14 cellular contexts compared by ENCODE assay signal in the genomic region with DNA sequence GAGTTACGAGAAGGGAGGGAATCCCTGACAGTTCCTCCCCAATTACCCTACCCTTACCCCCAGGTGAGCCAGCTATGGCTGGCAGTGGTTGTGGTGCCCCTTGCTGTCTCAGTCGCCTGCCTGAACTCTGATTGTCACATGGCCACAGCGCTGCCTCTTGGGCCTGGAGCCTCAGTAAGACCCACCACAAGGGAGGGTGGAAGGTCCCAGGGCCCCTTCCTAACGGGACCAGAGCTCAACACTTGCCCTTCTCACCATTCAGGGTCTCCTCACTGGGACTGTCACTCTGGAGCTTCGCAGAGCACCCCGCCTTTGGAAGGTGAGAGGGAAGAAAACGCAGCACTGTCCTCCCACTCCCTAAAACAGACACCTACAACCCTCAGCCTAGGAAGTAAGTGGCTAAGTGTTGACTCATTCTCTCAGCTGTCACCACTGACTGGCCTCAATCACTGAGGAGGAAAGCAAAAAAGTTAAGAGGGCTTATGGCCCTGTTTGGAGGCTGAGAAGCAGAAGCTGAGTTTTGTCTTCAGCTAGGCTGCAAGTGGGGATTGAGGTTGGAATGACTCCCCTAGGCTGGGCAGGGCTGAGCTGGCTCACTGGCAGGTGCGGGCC. TPM values are rescaled to one million over a fixed set of nuclear protein-coding genes. Genes with fewer than 3 reads are reported as not detected.
DNase-seq lines count a peak whose midpoint lies in the region; FAIRE-seq and TF ChIP-seq lines count a peak whose summit lies in the region.
"Had no signal": no experiment of that assay in that cellular context is flagged by ENCODE, and none has a peak within 500 bp of the region (broad histone marks: within the 10 kb centered on the region; RNA-seq: fewer than 3 reads in every experiment).

No MANE protein-coding gene starts in this region.

- H3K9me3 Mint-ChIP-seq in nephron progenitor cell = no peaks in the 10 kb centered on the region

- H3K27ac Mint-ChIP-seq in nephron progenitor cell = peak overlapping the region; percentile 88

- H3K4me3 ChIP-seq in bronchial epithelial cell (ENCODE audit: low read depth, low read length) = no peak overlapping the region
- H3K4me3 ChIP-seq: MG63 had no signal

- peak overlapping the region; percentile 89 for H3K4me3 Mint-ChIP-seq in nephron progenitor cell

- H3K36me3 Mint-ChIP-seq in nephron progenitor cell (ENCODE audit: low read depth) = no peaks in the 10 kb centered on the region

- no peaks in the 10 kb centered on the region for H3K27me3 ChIP-seq in bronchial epithelial cell (ENCODE audit: control insufficient read depth, insufficient read depth, low read length)
- H3K27me3 ChIP-seq: MG63 had no signal

- TF ChIP-seq CTCF in GM10248 (IDR thresholded peaks at IDR 0.05; ENCODE audit: control extremely low read depth, extremely low read depth, low read depth, missing control alignments) (no peak), bronchial epithelial cell (IDR thresholded peaks at IDR 0.05; ENCODE audit: insufficient read depth, low read length, severe bottlenecking) (no peak), nephron progenitor cell (IDR thresholded peaks at IDR 0.05) (no peak)

- CTCF ChIA-PET in GM10248 (lab: Yijun Ruan, JAX) (interaction anchor here (1.1 to 13.3 kb wide), 10 partner anchors 7 to 98 kb away, joined by 3 to 228 read pairs (median 45); partner anchors contain the start of gene ARHGEF40), HEK293T (lab: Yijun Ruan, JAX) (interaction anchor here (0.9 to 5.1 kb wide), 7 partner anchors 7 to 34 kb away, joined by 5 to 73 read pairs (median 12); partner anchors contain the start of gene ARHGEF40)

- H3K27ac ChIP-seq in substantia nigra (ENCODE audit: low read depth, low read length, poor library complexity, severe bottlenecking) = no peak overlapping the region

- H3K27me3 Mint-ChIP-seq in nephron progenitor cell (ENCODE audit: low read depth, poor library complexity) = no peaks in the 10 kb centered on the region

- DNase-seq in GM10248 (ENCODE audit: extremely low spot score) (peak; percentile 2), M059J (ENCODE audit: low read depth) (peak; percentile 34), bronchial epithelial cell (ENCODE audit: low read depth) (peak; percentile 57), nephron progenitor cell (no peak), substantia nigra (lab: John Stamatoyannopoulos, UW) (no peak), globus pallidus (ENCODE audit: low spot score) (no peak), HEK293T (ENCODE audit: extremely low spot score) (no peak), AG20443 (ENCODE audit: low spot score) (no peak)
- DNase-seq: central memory CD4-positive, alpha-beta T cell; MG63; psoas muscle had no signal

- no peak for FAIRE-seq in bronchial epithelial cell (lab: Jason Lieb, UNC)

- H3K36me3 ChIP-seq in bronchial epithelial cell (ENCODE audit: control insufficient read depth, insufficient read depth, low read length) = no peaks in the 10 kb centered on the region
- H3K36me3 ChIP-seq: MG63 had no signal

- peaks cover 78% of the 10 kb centered on the region for H3K4me1 Mint-ChIP-seq in nephron progenitor cell

- POLR2A ChIA-PET in GM10248 (lab: Yijun Ruan, JAX) = interaction anchor here (0.5 to 1.5 kb wide), 2 partner anchors 31 to 592 kb away, joined by 3 to 4 read pairs; no protein-coding TSS in a partner anchor
- POLR2A ChIA-PET in HEK293T (lab: Yijun Ruan, JAX) = interaction anchor here (0.9 to 6.3 kb wide), 7 partner anchors 9 to 131 kb away, joined by 3 to 72 read pairs (median 3); partner anchors contain the start of gene ARHGEF40

TF ChIP-seq in HEK293T, 16 proteins besides CTCF, POLR2A, EP300 and RAD21:
- TF ChIP-seq, protein P1, sequence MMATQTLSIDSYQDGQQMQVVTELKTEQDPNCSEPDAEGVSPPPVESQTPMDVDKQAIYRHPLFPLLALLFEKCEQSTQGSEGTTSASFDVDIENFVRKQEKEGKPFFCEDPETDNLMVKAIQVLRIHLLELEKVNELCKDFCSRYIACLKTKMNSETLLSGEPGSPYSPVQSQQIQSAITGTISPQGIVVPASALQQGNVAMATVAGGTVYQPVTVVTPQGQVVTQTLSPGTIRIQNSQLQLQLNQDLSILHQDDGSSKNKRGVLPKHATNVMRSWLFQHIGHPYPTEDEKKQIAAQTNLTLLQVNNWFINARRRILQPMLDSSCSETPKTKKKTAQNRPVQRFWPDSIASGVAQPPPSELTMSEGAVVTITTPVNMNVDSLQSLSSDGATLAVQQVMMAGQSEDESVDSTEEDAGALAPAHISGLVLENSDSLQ (IDR thresholded peaks at IDR 0.05) = no peak
- no peak for TF ChIP-seq HDGF (IDR thresholded peaks at IDR 0.05; ENCODE audit: borderline replicate concordance)
TF ChIP-seq in HEK293T: peak in this region for 0.

RNA-seq across cellular contexts. Expression of gene TMEM253, which starts 1.0 kb away (rescaled TPM):
- not detected in 2 replicates for total RNA-seq in M059J (2014; rRNA removed; shearing (Covaris generic))
- under 0.01 and 0.51 TPM in 2 replicates for total RNA-seq in bronchial epithelial cell
- total RNA-seq: fibroblast of villous mesenchyme had no signal

RNA-seq across cellular contexts. Expression of gene ZNF219, which starts 3.5 kb away (rescaled TPM):
- 5.3 and 12.1 TPM in 2 replicates for total RNA-seq in M059J (2014; rRNA removed; shearing (Covaris generic))
- 7.8 and 8.2 TPM in 2 replicates for total RNA-seq in bronchial epithelial cell

RNA-seq across cellular contexts. Expression of gene ARHGEF40, which starts 31.8 kb away (rescaled TPM):
- total RNA-seq in M059J (2014; rRNA removed; shearing (Covaris generic)) = 12.0 and 24.8 TPM in 2 replicates
- 3.3 and 6.8 TPM in 2 replicates for total RNA-seq in bronchial epithelial cell

RNA-seq across cellular contexts. Expression of gene RNASE8, which starts 44.3 kb away (rescaled TPM):
- total RNA-seq in M059J (2014; rRNA removed; shearing (Covaris generic)) = not detected in 2 replicates
- total RNA-seq in bronchial epithelial cell = not detected in 2 replicates
- total RNA-seq: fibroblast of villous mesenchyme, liver, psoas muscle, ureter had no signal

RNA-seq across cellular contexts. Expression of gene OR5AU1, which starts 54.0 kb away (rescaled TPM):
- not detected in 2 replicates for total RNA-seq in M059J (2014; rRNA removed; shearing (Covaris generic))
- total RNA-seq in bronchial epithelial cell = not detected in 2 replicates
- total RNA-seq: fibroblast of villous mesenchyme, liver, ureter had no signal

Comparison
In these comparisons a context has a peak if more than half of its experiments do, and no peak if none do; other contexts are left out.
1. DNase-seq: peak in GM10248 (single experiment), M059J (single experiment) and bronchial epithelial cell (single experiment); none in nephron progenitor cell (single experiment), substantia nigra (0 of 49), globus pallidus (single experiment), HEK293T (single experiment) and AG20443 (single experiment).